ENCODE assay signal across 8 cellular contexts in genomic region chr15:64443747-64444621, GRCh38. TPM values are rescaled to one million over a fixed set of nuclear protein-coding genes. Genes with fewer than 3 reads are reported as not detected.
A peak's percentile ranks its signal among the peaks of the same experiment; 100 is the strongest.
DNase-seq lines count a peak whose midpoint lies in the region; ATAC-seq and TF ChIP-seq lines count a peak whose summit lies in the region.

No MANE protein-coding gene starts in this region.

- CTCF ChIA-PET in IMR-90 (lab: Yijun Ruan, JAX) = interaction anchor here (1.3 kb wide), 1 partner anchor 14 kb away, joined by 10 read pairs; no protein-coding TSS in a partner anchor

- H3K27me3 Mint-ChIP-seq in central memory CD8-positive, alpha-beta T cell = no peaks in the 10 kb centered on the region

- DNase-seq in AG08396 (ENCODE audit: low spot score) (peak; percentile 46), IMR-90 (peak; percentile 92), hippocampal formation (lab: John Stamatoyannopoulos, UW) (no peak), MG63 (no peak), NCI-H1048 (lab: John Stamatoyannopoulos, UW) (no peak)
- DNase-seq in central memory CD8-positive, alpha-beta T cell (ENCODE audit: low spot score in 2 of 2) = no peak

- in situ Hi-C loops in IMR-90 (cut with MboI; ENCODE audit: low sequenced_read_pairs) = no loop called here

- peak overlapping the region; percentile 53; the same call in 2 of the 3 replicates for H2BK15ac ChIP-seq in IMR-90 (ENCODE audit: low read depth, low read length)

- peak overlapping the region; percentile 8; the same call in 1 of the 2 replicates for H3K18ac ChIP-seq in IMR-90 (ENCODE audit: low read depth, low read length)

- H2BK20ac ChIP-seq in IMR-90 (ENCODE audit: low read depth, low read length) = peak overlapping the region; percentile 77

- H3K9ac ChIP-seq in IMR-90 (ENCODE audit: low read depth, low read length) (no peak overlapping the region), parathyroid adenoma (no peak overlapping the region)

- TF ChIP-seq CTCF in IMR-90 (conservative IDR thresholded peaks at IDR 0.05; ENCODE audit: low read depth, low read length) (no peak), parathyroid adenoma (IDR thresholded peaks at IDR 0.05) (no peak)

- H3K27ac ChIP-seq in IMR-90 (ENCODE audit: insufficient read depth, low read length) (peak overlapping the region; percentile 85), parathyroid adenoma (peak overlapping the region; percentile 36)

- H2BK5ac ChIP-seq in IMR-90 (ENCODE audit: low read depth, low read length, poor library complexity, severe bottlenecking) = peak overlapping the region; percentile 74

- peak overlapping the region; percentile 92 for H2BK120ac ChIP-seq in IMR-90 (ENCODE audit: low read depth, low read length)

- peaks cover 12% of the 10 kb centered on the region for H3K9me1 ChIP-seq in IMR-90 (ENCODE audit: insufficient read depth, low read length)

- no peaks in the 10 kb centered on the region for H4K20me1 ChIP-seq in IMR-90 (ENCODE audit: insufficient read depth, low read length)

- no CpG with 5 or more reads among the region's 3 CpGs for WGBS in IMR-90 (ENCODE audit: extremely low coverage in 2 of 2, insufficient read length in 1 of 2), 2 experiments

- H3K27me3 ChIP-seq in IMR-90 (ENCODE audit: control insufficient read depth, insufficient read depth, low read length) (no peaks in the 10 kb centered on the region), parathyroid adenoma (ENCODE audit: control insufficient read depth, insufficient read depth, low read length) (no peaks in the 10 kb centered on the region), MG63 (no peaks in the 10 kb centered on the region)

- intact Hi-C loops in IMR-90 (cut with micrococcal nuclease) = no loop called here

- H3K4me1 ChIP-seq in IMR-90 (ENCODE audit: control insufficient read depth, insufficient read depth, low read length) = peaks cover 8% of the 10 kb centered on the region
- no peaks in the 10 kb centered on the region for H3K4me1 ChIP-seq in parathyroid adenoma

- peak overlapping the region; percentile 40 to 61; a peak in 2 of 4 replicates for H4K8ac ChIP-seq in IMR-90 (ENCODE audit: low read depth in 2 of 2, low read length in 2 of 2)

- H3K23ac ChIP-seq in IMR-90 (ENCODE audit: low read depth, low read length) = no peak overlapping the region; the same call in 1 of the 2 replicates

- ATAC-seq in GM19043 (IDR thresholded peaks at IDR 0.05; ENCODE audit: low read depth, unreplicated experiment) (peak; percentile 48), IMR-90 (ENCODE audit: low read depth) (peak; percentile 92)
- no peak for ATAC-seq in central memory CD8-positive, alpha-beta T cell (replicated peaks; ENCODE audit: extremely low read depth, poor library complexity, severe bottlenecking)

- H2AK9ac ChIP-seq in IMR-90 (replicated peaks; ENCODE audit: low read depth, low read length, poor library complexity) = no peak overlapping the region

- H3K4me3 ChIP-seq in IMR-90 (ENCODE audit: insufficient read depth, low read depth, low read length) = no peak overlapping the region; the same call in 1 of the 2 replicates
- no peak overlapping the region for H3K4me3 ChIP-seq in parathyroid adenoma (ENCODE audit: low read depth, low read length)
- no peak overlapping the region for H3K4me3 ChIP-seq in MG63

- H3K4ac ChIP-seq in IMR-90 (ENCODE audit: low read depth, low read length) = peak overlapping the region; percentile 78

- H4K5ac ChIP-seq in IMR-90 (ENCODE audit: low read depth, low read length) = peak overlapping the region; percentile 6; the same call in 1 of the 2 replicates

- no peak for TF ChIP-seq POLR2A in IMR-90 (IDR thresholded peaks at IDR 0.05; ENCODE audit: low read depth, low read length)

- peaks cover 36% of the 10 kb centered on the region for H3K4me1 Mint-ChIP-seq in central memory CD8-positive, alpha-beta T cell

- no peaks in the 10 kb centered on the region for H3K9me3 Mint-ChIP-seq in central memory CD8-positive, alpha-beta T cell

- H3K4me3 Mint-ChIP-seq in central memory CD8-positive, alpha-beta T cell = no peak overlapping the region

- POLR2A ChIA-PET in IMR-90 (lab: Charles Lee; ENCODE audit: unreplicated experiment) = no interaction called here

- H3K4me2 ChIP-seq in IMR-90 (ENCODE audit: low read depth, low read length) = peak overlapping the region; percentile 80; the same call in 1 of the 2 replicates
- peak overlapping the region; percentile 28 for H3K4me2 ChIP-seq in parathyroid adenoma (ENCODE audit: low read length)

- H3K56ac ChIP-seq in IMR-90 (ENCODE audit: extremely low read depth, insufficient read depth, low read length) = 0 out of 2 replicates have a peak overlapping the region, but pooled peaks have one; percentile 16

- TF ChIP-seq RAD21 in IMR-90 (IDR thresholded peaks at IDR 0.05; ENCODE audit: low read length) = no peak

- H2AFZ ChIP-seq in IMR-90 (replicated peaks; ENCODE audit: low read length, poor library complexity) = no peak overlapping the region
- H2AFZ ChIP-seq in parathyroid adenoma = no peak overlapping the region

- peaks cover 8 to 38% of the 10 kb centered on the region in 2 experiments; a peak in 3 of 4 replicates for H3K79me1 ChIP-seq in IMR-90 (ENCODE audit: low read depth in 1 of 2, low read length in 2 of 2)

- no peaks in the 10 kb centered on the region for H3K79me2 ChIP-seq in parathyroid adenoma

- H3K9me3 ChIP-seq in IMR-90 (ENCODE audit: control insufficient read depth, insufficient read depth, low read length) (no peaks in the 10 kb centered on the region), parathyroid adenoma (ENCODE audit: control insufficient read depth, low read length) (no peaks in the 10 kb centered on the region), MG63 (no peaks in the 10 kb centered on the region)

- H3K14ac ChIP-seq in IMR-90 (replicated peaks; ENCODE audit: low read depth, low read length) = peak overlapping the region; percentile 84

- peaks cover 10% of the 10 kb centered on the region for H3K36me3 ChIP-seq in IMR-90 (ENCODE audit: control insufficient read depth, insufficient read depth, low read length)
- H3K36me3 ChIP-seq in parathyroid adenoma (ENCODE audit: control insufficient read depth, insufficient read depth, low read length) = no peaks in the 10 kb centered on the region
- peaks cover 11% of the 10 kb centered on the region for H3K36me3 ChIP-seq in MG63

- peak overlapping the region; percentile 46 for H3K27ac Mint-ChIP-seq in central memory CD8-positive, alpha-beta T cell (ENCODE audit: low read depth)

- BruUV-seq in IMR-90 (replicated peaks; lab: Mats Ljungman, UMichigan) = no TSS peak

- peak overlapping the region; percentile 36; the same call in 1 of the 2 replicates for H2AK5ac ChIP-seq in IMR-90 (ENCODE audit: low read depth, low read length)

- dilution Hi-C loops in IMR-90 (cut with HindIII; ENCODE audit: low sequenced_read_pairs, unreplicated experiment) = no loop called here

- H4K91ac ChIP-seq in IMR-90 (ENCODE audit: insufficient read depth, low read depth, low read length) = peak overlapping the region; percentile 60; the same call in 1 of the 2 replicates

- peaks cover 11% of the 10 kb centered on the region for H3K36me3 Mint-ChIP-seq in central memory CD8-positive, alpha-beta T cell (ENCODE audit: insufficient read depth)

TF ChIP-seq in IMR-90, 13 proteins besides CTCF, POLR2A, EP300 and RAD21:
- TF ChIP-seq FOS (IDR thresholded peaks at IDR 0.05; ENCODE audit: low read depth, low read length) (peak; percentile 54; the same call in 1 of the 2 replicates), MAFK (IDR thresholded peaks at IDR 0.05; ENCODE audit: low read depth, low read length) (0 out of 2 replicates have a peak, but pooled peaks have one; percentile 1), USF2 (IDR thresholded peaks at IDR 0.05; ENCODE audit: low read depth, low read length) (no peak), BHLHE40 (IDR thresholded peaks at IDR 0.05; ENCODE audit: low read depth, low read length) (no peak)

RNA-seq across cellular contexts. Expression of gene ZNF609, which starts 16.4 kb away (rescaled TPM):
- 10.4 and 12.2 TPM in 2 replicates for total RNA-seq in IMR-90 (2012; rRNA removed)
- 12.5 and 12.6 TPM in 2 replicates for polyA plus RNA-seq in IMR-90 (2012; rRNA removed)
- 6.4 and 6.7 TPM in 2 replicates for polyA plus RNA-seq in IMR-90 (2012; cell fraction: cytosol; rRNA removed)
- 9.3 and 18.1 TPM in 2 replicates for polyA plus RNA-seq in IMR-90 (2012; cell fraction: nucleus; rRNA removed; ENCODE audit: low replicate concordance)
- total RNA-seq in MG63 (2014; rRNA removed; shearing (Covaris generic); ENCODE audit: low replicate concordance) = 6.2 and 7.1 TPM in 2 replicates

RNA-seq across cellular contexts. Expression of gene TRIP4, which starts 56.3 kb away (rescaled TPM):
- 13.1 and 13.9 TPM in 2 replicates for total RNA-seq in IMR-90 (2012; rRNA removed)
- 15.6 and 19.4 TPM in 2 replicates for polyA plus RNA-seq in IMR-90 (2012; rRNA removed)
- polyA plus RNA-seq in IMR-90 (2012; cell fraction: cytosol; rRNA removed) = 5.1 and 8.0 TPM in 2 replicates
- polyA plus RNA-seq in IMR-90 (2012; cell fraction: nucleus; rRNA removed; ENCODE audit: low replicate concordance) = 2.6 and 16.5 TPM in 2 replicates
- total RNA-seq in MG63 (2014; rRNA removed; shearing (Covaris generic); ENCODE audit: low replicate concordance) = 17.9 and 62.3 TPM in 2 replicates

Comparison
In these comparisons a context has a peak if more than half of its experiments do, and no peak if none do; other contexts are left out.
1. DNase-seq: peak in AG08396 (single experiment) and IMR-90 (single experiment); none in central memory CD8-positive, alpha-beta T cell (0 of 2), hippocampal formation (0 of 2), MG63 (single experiment) and NCI-H1048 (single experiment).